In the genomic region with DNA sequence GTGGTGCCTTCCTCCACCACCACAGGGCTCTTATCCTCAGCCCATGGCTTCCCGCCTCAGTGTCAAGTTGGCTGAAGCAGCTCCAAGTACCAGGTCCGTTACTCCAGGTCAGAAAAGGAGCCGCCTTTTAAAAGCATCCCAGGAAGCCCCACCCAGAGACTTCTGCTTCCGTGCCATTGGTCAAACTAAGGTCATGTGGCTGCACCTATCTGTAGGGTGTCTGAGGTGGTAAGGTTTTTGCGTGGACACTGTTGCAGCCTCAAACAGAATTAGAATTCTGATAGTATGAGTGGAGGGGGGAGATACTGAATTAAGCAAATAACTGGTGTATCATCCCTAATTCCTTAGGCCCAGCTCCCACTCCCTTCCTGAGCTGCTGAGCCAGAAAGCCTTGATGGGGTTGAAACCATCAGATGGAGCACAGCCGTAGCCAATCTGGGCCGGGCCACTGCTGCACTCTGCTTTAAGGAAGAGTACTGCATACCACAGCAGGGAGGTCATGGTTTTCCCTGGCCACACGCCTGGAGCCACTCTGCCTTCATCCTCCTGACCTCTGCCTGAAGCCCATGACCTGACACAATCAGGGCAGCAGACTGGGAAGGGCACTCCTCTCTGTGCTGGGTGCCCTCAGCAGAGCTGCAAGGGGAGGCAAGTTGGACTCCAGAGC, we compare ENCODE assay signal across 1 cellular context.
TF ChIP-seq lines count a peak whose summit lies in the region.

No MANE protein-coding gene starts in this region.

TF ChIP-seq in HepG2, 621 proteins besides CTCF, POLR2A, EP300 and RAD21:
- TF ChIP-seq, protein P1, sequence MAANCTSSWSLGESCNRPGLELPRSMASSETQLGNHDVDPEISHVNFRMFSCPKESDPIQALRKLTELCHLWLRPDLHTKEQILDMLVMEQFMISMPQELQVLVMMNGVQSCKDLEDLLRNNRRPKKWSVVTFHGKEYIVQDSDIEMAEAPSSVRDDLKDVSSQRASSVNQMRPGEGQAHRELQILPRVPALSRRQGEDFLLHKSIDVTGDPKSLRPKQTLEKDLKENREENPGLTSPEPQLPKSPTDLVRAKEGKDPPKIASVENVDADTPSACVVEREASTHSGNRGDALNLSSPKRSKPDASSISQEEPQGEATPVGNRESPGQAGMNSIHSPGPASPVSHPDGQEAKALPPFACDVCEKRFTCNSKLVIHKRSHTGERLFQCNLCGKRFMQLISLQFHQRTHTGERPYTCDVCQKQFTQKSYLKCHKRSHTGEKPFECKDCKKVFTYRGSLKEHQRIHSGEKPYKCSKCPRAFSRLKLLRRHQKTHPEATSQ (CRISPR knock-in tag; IDR thresholded peaks at IDR 0.05; ENCODE audit: borderline replicate concordance) = no peak
TF ChIP-seq in HepG2: peak in this region for 0.
